Comparison of ENCODE assay signal across 4 cellular contexts in the genomic region with DNA sequence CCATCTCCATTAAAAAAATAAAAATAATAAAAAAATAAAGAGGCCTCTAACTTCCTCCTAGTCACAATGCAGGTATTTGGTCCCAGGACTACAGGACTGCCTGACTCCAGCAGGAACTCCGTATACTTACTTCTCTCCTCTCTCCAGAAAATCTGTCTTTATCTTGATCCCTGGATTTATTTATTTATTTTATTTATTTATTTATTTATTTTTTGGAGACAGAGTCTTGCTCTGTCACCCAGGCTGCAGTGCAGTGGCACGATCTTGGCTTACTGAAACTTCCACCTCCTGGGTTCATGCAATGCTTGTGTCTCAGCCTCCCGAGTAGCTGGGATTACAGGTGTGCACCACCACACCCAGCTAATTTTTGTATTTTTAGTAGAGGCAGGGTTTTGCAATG. TPM values are rescaled to one million over a fixed set of nuclear protein-coding genes. Genes with fewer than 3 reads are reported as not detected.
DNase-seq lines count a peak whose midpoint lies in the region; ATAC-seq, FAIRE-seq and TF ChIP-seq lines count a peak whose summit lies in the region.
"Not testable (repeated sequence)": the region's sequence is repeated elsewhere in the genome, so short reads cannot be mapped to it uniquely, and the experiment has no call there.

No MANE protein-coding gene starts in this region.

- ATAC-seq in A549, result not testable (repeated sequence)

- DNase-seq in A549 (ENCODE audit: low read depth in 1 of 2, low spot score in 1 of 2); Karpas-422: not testable (repeated sequence)

- CTCF ChIA-PET in A549 (lab: Yijun Ruan, JAX) (interaction anchor here (0.8 to 1.4 kb wide), 2 partner anchors 148 to 275 kb away, joined by 3 read pairs; no protein-coding TSS in a partner anchor), HEK293 (lab: Yijun Ruan, JAX) (interaction anchor here (1.0 kb wide), 1 partner anchor 17 kb away, joined by 3 read pairs; no protein-coding TSS in a partner anchor)

- not testable (repeated sequence) for H4K20me1 ChIP-seq in Karpas-422 (ENCODE audit: insufficient read depth, low read depth, low read length); SU-DHL-6 (ENCODE audit: low read depth, low read length)

- peaks cover 68% of the 10 kb centered on the region for H3F3A ChIP-seq in SU-DHL-6 (ENCODE audit: insufficient read depth)

- not testable (repeated sequence) for H3K27ac ChIP-seq in A549; HEK293 (ENCODE audit: extremely low read depth, low read depth, low read length)
- peak overlapping the region; percentile 96 for H3K27ac ChIP-seq in Karpas-422 (ENCODE audit: low read length)
- H3K27ac ChIP-seq in SU-DHL-6 (ENCODE audit: low read depth, low read length), result peak overlapping the region; percentile 92; the same call in 1 of the 2 replicates

- not testable (repeated sequence) for H3K4me2 ChIP-seq in A549; Karpas-422 (ENCODE audit: low read depth, low read length, poor library complexity, severe bottlenecking); SU-DHL-6 (ENCODE audit: low read depth, low read length, poor library complexity, severe bottlenecking)

- not testable (repeated sequence) for H3K79me2 ChIP-seq in Karpas-422 (ENCODE audit: low read length); SU-DHL-6 (ENCODE audit: insufficient read depth, low read length)

- TF ChIP-seq POLR2A in A549 (IDR thresholded peaks at IDR 0.05; ENCODE audit: low read length), result not testable (repeated sequence)

- not testable (repeated sequence) for H3K9me2 ChIP-seq in Karpas-422 (replicated peaks; ENCODE audit: insufficient read depth, low read length); SU-DHL-6 (replicated peaks; ENCODE audit: insufficient read depth, low read length)

- TF ChIP-seq EP300 in A549 (IDR thresholded peaks at IDR 0.05), result not testable (repeated sequence)

- H2AFZ ChIP-seq in Karpas-422 (ENCODE audit: low read length); SU-DHL-6 (ENCODE audit: low read depth, low read length, severe bottlenecking): not testable (repeated sequence)

- H3K4me1 ChIP-seq in A549; HEK293 (ENCODE audit: control insufficient read depth, insufficient read depth, low read length): not testable (repeated sequence)
- peaks cover 82% of the 10 kb centered on the region for H3K4me1 ChIP-seq in Karpas-422 (ENCODE audit: low read length)

- not testable (repeated sequence) for H3K27me3 ChIP-seq in Karpas-422 (ENCODE audit: low read length); SU-DHL-6 (ENCODE audit: low read length)

- not testable (repeated sequence) for TF ChIP-seq CTCF in A549 (IDR thresholded peaks at IDR 0.05); HEK293 (tag by site-specific recombination; IDR thresholded peaks at IDR 0.05); SU-DHL-6 (IDR thresholded peaks at IDR 0.05; ENCODE audit: insufficient read depth, low read length, poor library complexity, severe bottlenecking)

- H3K36me3 ChIP-seq in HEK293 (ENCODE audit: control insufficient read depth in 2 of 2, insufficient read depth in 1 of 2, low read length in 2 of 2); Karpas-422 (ENCODE audit: insufficient read depth, low read length); SU-DHL-6 (ENCODE audit: low read length): not testable (repeated sequence)

- WGBS in A549 (ENCODE audit: missing lambda C conversion rate), result 95% methylated on average over 3 of the region's 3 CpGs

- not testable (repeated sequence) for H3K9ac ChIP-seq in Karpas-422 (ENCODE audit: low read length); SU-DHL-6 (ENCODE audit: low read length)

- POLR2A ChIA-PET in A549 (lab: Yijun Ruan, JAX); HEK293 (lab: Yijun Ruan, JAX): not testable (repeated sequence)

- FAIRE-seq in A549 (lab: Jason Lieb, UNC), result not testable (repeated sequence)

- H3K4me3 ChIP-seq in A549; HEK293 (ENCODE audit: low read depth, low read length); Karpas-422 (ENCODE audit: low read length); SU-DHL-6 (ENCODE audit: insufficient read depth, low read length, poor library complexity, severe bottlenecking): not testable (repeated sequence)

- not testable (repeated sequence) for TF ChIP-seq RAD21 in A549 (conservative IDR thresholded peaks at IDR 0.05 in 1 of 2, IDR thresholded peaks at IDR 0.05 in 1 of 2)

- not testable (repeated sequence) for H3K9me3 ChIP-seq in A549; HEK293 (ENCODE audit: control insufficient read depth, insufficient read depth, low read depth, low read length); Karpas-422 (ENCODE audit: low read length); SU-DHL-6 (ENCODE audit: insufficient read depth, low read length)

TF ChIP-seq in A549, 52 proteins besides CTCF, POLR2A, EP300 and RAD21:
- TF ChIP-seq ZC3H11A (IDR thresholded peaks at IDR 0.05), result peak; percentile 32

TF ChIP-seq in HEK293, 187 proteins besides CTCF, POLR2A, EP300 and RAD21 (continues in another document):
- peak; percentile 68; the same call in 1 of the 2 replicates for TF ChIP-seq ZNF791 (tag by site-specific recombination; IDR thresholded peaks at IDR 0.05)
- 0 out of 2 replicates have a peak, but pooled peaks have one; percentile 37 for TF ChIP-seq ZNF202 (tag by site-specific recombination; IDR thresholded peaks at IDR 0.05; ENCODE audit: borderline replicate concordance)
- peak; percentile 81; the same call in 1 of the 2 replicates for TF ChIP-seq ZNF394 (tag by site-specific recombination; IDR thresholded peaks at IDR 0.05; ENCODE audit: borderline replicate concordance)
- TF ChIP-seq, protein P1, sequence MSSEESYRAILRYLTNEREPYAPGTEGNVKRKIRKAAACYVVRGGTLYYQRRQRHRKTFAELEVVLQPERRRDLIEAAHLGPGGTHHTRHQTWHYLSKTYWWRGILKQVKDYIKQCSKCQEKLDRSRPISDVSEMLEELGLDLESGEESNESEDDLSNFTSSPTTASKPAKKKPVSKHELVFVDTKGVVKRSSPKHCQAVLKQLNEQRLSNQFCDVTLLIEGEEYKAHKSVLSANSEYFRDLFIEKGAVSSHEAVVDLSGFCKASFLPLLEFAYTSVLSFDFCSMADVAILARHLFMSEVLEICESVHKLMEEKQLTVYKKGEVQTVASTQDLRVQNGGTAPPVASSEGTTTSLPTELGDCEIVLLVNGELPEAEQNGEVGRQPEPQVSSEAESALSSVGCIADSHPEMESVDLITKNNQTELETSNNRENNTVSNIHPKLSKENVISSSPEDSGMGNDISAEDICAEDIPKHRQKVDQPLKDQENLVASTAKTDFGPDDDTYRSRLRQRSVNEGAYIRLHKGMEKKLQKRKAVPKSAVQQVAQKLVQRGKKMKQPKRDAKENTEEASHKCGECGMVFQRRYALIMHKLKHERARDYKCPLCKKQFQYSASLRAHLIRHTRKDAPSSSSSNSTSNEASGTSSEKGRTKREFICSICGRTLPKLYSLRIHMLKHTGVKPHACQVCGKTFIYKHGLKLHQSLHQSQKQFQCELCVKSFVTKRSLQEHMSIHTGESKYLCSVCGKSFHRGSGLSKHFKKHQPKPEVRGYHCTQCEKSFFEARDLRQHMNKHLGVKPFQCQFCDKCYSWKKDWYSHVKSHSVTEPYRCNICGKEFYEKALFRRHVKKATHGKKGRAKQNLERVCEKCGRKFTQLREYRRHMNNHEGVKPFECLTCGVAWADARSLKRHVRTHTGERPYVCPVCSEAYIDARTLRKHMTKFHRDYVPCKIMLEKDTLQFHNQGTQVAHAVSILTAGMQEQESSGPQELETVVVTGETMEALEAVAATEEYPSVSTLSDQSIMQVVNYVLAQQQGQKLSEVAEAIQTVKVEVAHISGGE (tag by site-specific recombination; conservative IDR thresholded peaks at IDR 0.05; ENCODE audit: low read depth), result peak; percentile 47
- 0 out of 2 replicates have a peak, but pooled peaks have one; percentile 51 for TF ChIP-seq ZNF433 (tag by site-specific recombination; IDR thresholded peaks at IDR 0.05; ENCODE audit: low read depth)
- TF ChIP-seq ZBTB8A (tag by site-specific recombination; IDR thresholded peaks at IDR 0.05), result 0 out of 2 replicates have a peak, but pooled peaks have one; percentile 23
- TF ChIP-seq ZNF19 (tag by site-specific recombination; IDR thresholded peaks at IDR 0.05; ENCODE audit: low read depth), result peak; percentile 19; the same call in 1 of the 2 replicates
- peak; percentile 50 for TF ChIP-seq ZNF426 (tag by site-specific recombination; IDR thresholded peaks at IDR 0.05)

RNA-seq across cellular contexts. Expression of a gene that starts 35.5 kb away (rescaled TPM):
- polyA plus RNA-seq in A549 (2011; rRNA removed) (41.7 and 42.5 TPM in 2 replicates), A549 (2017; fragmentation: RNase III; extraction: RNeasy Plus Mini Kit Qiagen cat#74134 plus additional on column Dnase treatment) (13.8 to 18.5 TPM (median 17.4 TPM) in 3 replicates)
- polyA plus RNA-seq in A549 (2012; cell fraction: cytosol; rRNA removed), result 11.5 and 12.3 TPM in 2 replicates
- 5.8 and 5.9 TPM in 2 replicates for polyA plus RNA-seq in A549 (2012; cell fraction: nucleus; rRNA removed)
- polyA minus RNA-seq in A549 (2011; rRNA and poly(A)+ RNA removed), result 29.0 and 41.0 TPM in 2 replicates
- total RNA-seq in Karpas-422 (2014; rRNA removed; shearing (Covaris generic); ENCODE audit: low replicate concordance), result 17.4 and 32.6 TPM in 2 replicates

RNA-seq across cellular contexts. Expression of a gene that starts 36.0 kb away (rescaled TPM):
- 8.3 and 9.3 TPM in 2 replicates for polyA plus RNA-seq in A549 (2011; rRNA removed)
- polyA plus RNA-seq in A549 (2012; cell fraction: cytosol; rRNA removed), result 1.5 and 1.7 TPM in 2 replicates
- polyA plus RNA-seq in A549 (2012; cell fraction: nucleus; rRNA removed), result 0.50 and 1.3 TPM in 2 replicates
- 2.7 to 3.6 TPM (median 3.3 TPM) in 3 replicates for polyA plus RNA-seq in A549 (2017; fragmentation: RNase III; extraction: RNeasy Plus Mini Kit Qiagen cat#74134 plus additional on column Dnase treatment)
- 3.2 and 4.5 TPM in 2 replicates for polyA minus RNA-seq in A549 (2011; rRNA and poly(A)+ RNA removed)
- total RNA-seq in Karpas-422 (2014; rRNA removed; shearing (Covaris generic); ENCODE audit: low replicate concordance), result 11.8 and 18.8 TPM in 2 replicates
